ENCODE assay signal across 8 cellular contexts in genomic region chr16:74695450-74696422, GRCh38. TPM values are rescaled to one million over a fixed set of nuclear protein-coding genes. Genes with fewer than 3 reads are reported as not detected.
A peak's percentile ranks its signal among the peaks of the same experiment; 100 is the strongest.
DNase-seq lines count a peak whose midpoint lies in the region; ATAC-seq and TF ChIP-seq lines count a peak whose summit lies in the region.

No MANE protein-coding gene starts in this region.

- H3K4me3 ChIP-seq in iPS-11a (ENCODE audit: low read depth, low read length) (peak overlapping the region; percentile 17), sigmoid colon (peak overlapping the region; percentile 16 to 46 (median 38))

- peaks cover 0 to 14% (median 0%) of the 10 kb centered on the region in 4 donors for H3K36me3 ChIP-seq in sigmoid colon

- no peaks in the 10 kb centered on the region for H3K27me3 ChIP-seq in sigmoid colon

- TF ChIP-seq CTCF in sigmoid colon (IDR thresholded peaks at IDR 0.05) = no peak

- DNase-seq in activated gamma-delta T cell treated with Interleukin-2 at 50 U/mL for 16 hours = peak; percentile 47
- DNase-seq in activated gamma-delta T cell (lab: John Stamatoyannopoulos, UW) = no peak
- DNase-seq in NCI-H2081 treated with DMSO at 0.1 percent for 48 hours (lab: John Stamatoyannopoulos, UW) = peak; percentile 8
- peak; percentile 55 for DNase-seq in T1000 (lab: John Stamatoyannopoulos, UW)
- peak; percentile 67 for DNase-seq in brain pericyte (ENCODE audit: low read depth, low spot score)
- peak; percentile 93 for DNase-seq in sigmoid colon

- intact Hi-C loops in sigmoid colon (cut with DNase I) = no loop called here

- TF ChIP-seq POLR2A in sigmoid colon (IDR thresholded peaks at IDR 0.05) = no peak

- TF ChIP-seq EP300 in sigmoid colon (IDR thresholded peaks at IDR 0.05) = no peak

- peaks cover 0 to 17% (median 4%) of the 10 kb centered on the region in 4 donors for H3K4me1 ChIP-seq in sigmoid colon

- 50 to 60% methylated on average over 19 of the region's 19 CpGs for WGBS in sigmoid colon, 2 donors

- ATAC-seq in HG02981 (IDR thresholded peaks at IDR 0.05; ENCODE audit: unreplicated experiment) = peak; percentile 90

- no peaks in the 10 kb centered on the region for H3K9me3 ChIP-seq in sigmoid colon

- H3K27ac ChIP-seq in sigmoid colon = peak overlapping the region; percentile 25 to 67 (median 58)

RNA-seq across cellular contexts. Expression of gene MLKL, which starts 4.9 kb away (rescaled TPM):
- 10 to 100 TPM in 1 of 4 donors, 1 to 10 TPM in 3; 5.0 to 11.0 (median 8.3) TPM for total RNA-seq in sigmoid colon
- 10 to 100 TPM in 1 of 3 donors, 1 to 10 TPM in 2; 6.9 to 26.5 (median 8.4) TPM for polyA plus RNA-seq in sigmoid colon

RNA-seq across cellular contexts. Expression of gene RFWD3, which starts 29.1 kb away (rescaled TPM):
- 10 to 100 TPM in 2 of 4 donors, 1 to 10 TPM in 2; 8.0 to 14.6 (median 10.4) TPM for total RNA-seq in sigmoid colon
- 10 to 100 TPM in 1 of 3 donors, 1 to 10 TPM in 2; 4.2 to 14.9 (median 9.0) TPM for polyA plus RNA-seq in sigmoid colon
